1 cellular context compared by ENCODE assay signal in the genomic region with DNA sequence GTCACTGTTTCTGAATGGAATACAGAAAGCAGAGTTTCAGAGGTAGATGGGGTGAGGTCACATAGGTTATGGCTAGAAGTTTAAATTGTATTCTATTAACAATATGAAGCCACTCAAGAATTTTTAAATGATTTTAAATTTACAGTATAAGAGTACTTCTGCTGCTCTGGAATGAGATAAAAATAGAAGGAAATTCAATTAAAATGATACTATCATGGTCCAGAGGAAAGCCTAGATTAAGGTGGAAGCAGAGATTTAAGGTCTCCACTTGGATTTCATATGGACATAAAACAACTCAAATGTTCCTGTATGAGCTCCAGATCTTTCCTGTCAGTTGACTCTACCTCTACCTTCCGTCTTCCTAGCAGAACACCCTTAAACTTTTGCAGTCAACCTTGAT.
TF ChIP-seq lines count a peak whose summit lies in the region.

No MANE protein-coding gene starts in this region.

TF ChIP-seq in SK-N-SH treated with all-trans-retinoic acid at 6 μM for 48 hours, 23 proteins besides CTCF, POLR2A, EP300 and RAD21 (continued from another document):
- TF ChIP-seq, protein P1, sequence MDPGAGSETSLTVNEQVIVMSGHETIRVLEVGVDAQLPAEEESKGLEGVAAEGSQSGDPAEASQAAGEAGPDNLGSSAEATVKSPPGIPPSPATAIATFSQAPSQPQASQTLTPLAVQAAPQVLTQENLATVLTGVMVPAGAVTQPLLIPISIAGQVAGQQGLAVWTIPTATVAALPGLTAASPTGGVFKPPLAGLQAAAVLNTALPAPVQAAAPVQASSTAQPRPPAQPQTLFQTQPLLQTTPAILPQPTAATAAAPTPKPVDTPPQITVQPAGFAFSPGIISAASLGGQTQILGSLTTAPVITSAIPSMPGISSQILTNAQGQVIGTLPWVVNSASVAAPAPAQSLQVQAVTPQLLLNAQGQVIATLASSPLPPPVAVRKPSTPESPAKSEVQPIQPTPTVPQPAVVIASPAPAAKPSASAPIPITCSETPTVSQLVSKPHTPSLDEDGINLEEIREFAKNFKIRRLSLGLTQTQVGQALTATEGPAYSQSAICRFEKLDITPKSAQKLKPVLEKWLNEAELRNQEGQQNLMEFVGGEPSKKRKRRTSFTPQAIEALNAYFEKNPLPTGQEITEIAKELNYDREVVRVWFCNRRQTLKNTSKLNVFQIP (CRISPR knock-in tag; IDR thresholded peaks at IDR 0.05; ENCODE audit: borderline replicate concordance, low read depth), result no peak
- TF ChIP-seq OSR1 (CRISPR knock-in tag; IDR thresholded peaks at IDR 0.05) (no peak), CSDC2 (CRISPR knock-in tag; IDR thresholded peaks at IDR 0.05) (no peak; the same call in 1 of the 2 replicates), RARB (CRISPR knock-in tag; IDR thresholded peaks at IDR 0.05) (no peak), BACH2 (CRISPR knock-in tag; IDR thresholded peaks at IDR 0.05; ENCODE audit: borderline replicate concordance) (no peak), ZNF8 (CRISPR knock-in tag; IDR thresholded peaks at IDR 0.05) (no peak), ZFP3 (CRISPR knock-in tag; IDR thresholded peaks at IDR 0.05) (peak; percentile 34; the same call in 1 of the 2 replicates), PPARA (CRISPR knock-in tag; IDR thresholded peaks at IDR 0.05; ENCODE audit: borderline replicate concordance) (no peak), GLIS3 (CRISPR knock-in tag; IDR thresholded peaks at IDR 0.05) (no peak), TOX (CRISPR knock-in tag; IDR thresholded peaks at IDR 0.05; ENCODE audit: borderline replicate concordance) (no peak), TCF4 (CRISPR knock-in tag; IDR thresholded peaks at IDR 0.05; ENCODE audit: borderline replicate concordance) (peak; percentile 63; the same call in 1 of the 2 replicates), ISL1 (CRISPR knock-in tag; IDR thresholded peaks at IDR 0.05) (peak; percentile 95), SNAI2 (CRISPR knock-in tag; IDR thresholded peaks at IDR 0.05) (no peak), ARNTL (CRISPR knock-in tag; IDR thresholded peaks at IDR 0.05; ENCODE audit: borderline replicate concordance, low read depth) (no peak)
- TF ChIP-seq, protein P2, sequence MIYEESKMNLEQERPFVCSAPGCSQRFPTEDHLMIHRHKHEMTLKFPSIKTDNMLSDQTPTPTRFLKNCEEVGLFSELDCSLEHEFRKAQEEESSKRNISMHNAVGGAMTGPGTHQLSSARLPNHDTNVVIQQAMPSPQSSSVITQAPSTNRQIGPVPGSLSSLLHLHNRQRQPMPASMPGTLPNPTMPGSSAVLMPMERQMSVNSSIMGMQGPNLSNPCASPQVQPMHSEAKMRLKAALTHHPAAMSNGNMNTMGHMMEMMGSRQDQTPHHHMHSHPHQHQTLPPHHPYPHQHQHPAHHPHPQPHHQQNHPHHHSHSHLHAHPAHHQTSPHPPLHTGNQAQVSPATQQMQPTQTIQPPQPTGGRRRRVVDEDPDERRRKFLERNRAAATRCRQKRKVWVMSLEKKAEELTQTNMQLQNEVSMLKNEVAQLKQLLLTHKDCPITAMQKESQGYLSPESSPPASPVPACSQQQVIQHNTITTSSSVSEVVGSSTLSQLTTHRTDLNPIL (CRISPR knock-in tag; IDR thresholded peaks at IDR 0.05; ENCODE audit: low read depth), result 0 out of 2 replicates have a peak, but pooled peaks have one; percentile 36
